In genomic region chr15:101329309-101329863, GRCh38 we compare ENCODE assay signal across 25 cellular contexts.
"Had no signal": no experiment of that assay in that cellular context is flagged by ENCODE, and none has a peak within 500 bp of the region (broad histone marks: within the 10 kb centered on the region; RNA-seq: fewer than 3 reads in every experiment).

No MANE protein-coding gene starts in this region.

- H3K4me2 ChIP-seq: KMS-11 had no signal

- H3K4me3 ChIP-seq: ascending aorta, body of pancreas had no signal

- H3K9me3 ChIP-seq: ascending aorta, body of pancreas had no signal

- H3K27me3 ChIP-seq: ascending aorta, body of pancreas had no signal

- H3K4me1 ChIP-seq: ascending aorta, body of pancreas had no signal

- ATAC-seq: activated naive CD4-positive, alpha-beta T cell treated with anti-CD3 and anti-CD28 coated beads, Interleukin-2, amount 50 U/mL, for 72 hours; activated naive CD8-positive, alpha-beta T cell treated with anti-CD3 and anti-CD28 coated beads, Interleukin-2, amount 50 U/mL, for 24 hours; activated T-cell treated with anti-CD3 and anti-CD28 coated beads, Interleukin-2, amount 50 U/mL, for 4 hours; body of pancreas had no signal

- H3K36me3 ChIP-seq: ascending aorta had no signal

- H3K27ac Mint-ChIP-seq: activated B cell treated with CpG ODN at 0.5 μM for 24 hours; activated CD4-positive, alpha-beta memory T cell treated with anti-CD3 and anti-CD28 coated beads, Interleukin-2, amount 10 ng/mL, durations not matched to agents 7 days and 5 days; activated naive CD8-positive, alpha-beta T cell treated with anti-CD3 and anti-CD28 coated beads, Interleukin-2, amount 50 U/mL, for 24 hours; T-helper 1 cell treated with Interleukin-12 subunit alpha and Interleukin-12 subunit beta and Interleukin-4 antibody, amounts not matched to agents 30 μg/mL and 1 μg/mL, for 36 hours had no signal

- DNase-seq: activated B cell treated with CpG ODN at 0.5 μM for 24 hours; activated CD4-positive, alpha-beta memory T cell treated with anti-CD3 and anti-CD28 coated beads, Interleukin-2, amount 10 ng/mL, durations not matched to agents 7 days and 5 days; activated CD4-positive, alpha-beta T cell treated with anti-CD3 and anti-CD28 coated beads for 1 hour; activated CD4-positive, alpha-beta T cell treated with anti-CD3 and anti-CD28 coated beads, Interleukin-2, amount 50 U/mL, for 1 hour; activated effector memory CD4-positive, alpha-beta T cell treated with anti-CD3 and anti-CD28 coated beads, Interleukin-2, amount 50 U/mL, for 16 hours; activated naive CD4-positive, alpha-beta T cell treated with Interleukin-2 at 50 U/mL for 16 hours; activated naive CD8-positive, alpha-beta T cell treated with anti-CD3 and anti-CD28 coated beads, Interleukin-2, amount 50 U/mL, for 24 hours; activated T-cell treated with anti-CD3 and anti-CD28 coated beads, Interleukin-2, amount 50 U/mL, for 4 hours; amniotic stem cell; central memory CD4-positive, alpha-beta T cell; NCI-H1092; NCI-H1417 treated with DMSO at 0.1 percent for 48 hours; NCI-H1694; NCI-H2029; NCI-H2107; NCI-H2171 treated with DMSO at 0.1 percent for 48 hours; NCI-H226; NCI-H526; SHP77 treated with DMSO at 0.1 percent for 48 hours; T-helper 9 cell had no signal

- H3K4me3 Mint-ChIP-seq: activated B cell treated with CpG ODN at 0.5 μM for 24 hours; activated CD4-positive, alpha-beta memory T cell treated with anti-CD3 and anti-CD28 coated beads, Interleukin-2, amount 10 ng/mL, durations not matched to agents 7 days and 5 days; activated naive CD8-positive, alpha-beta T cell treated with anti-CD3 and anti-CD28 coated beads, Interleukin-2, amount 50 U/mL, for 24 hours; activated T-cell treated with anti-CD3 and anti-CD28 coated beads, Interleukin-2, amount 50 U/mL, for 4 hours; T-helper 1 cell treated with Interleukin-12 subunit alpha and Interleukin-12 subunit beta and Interleukin-4 antibody, amounts not matched to agents 30 μg/mL and 1 μg/mL, for 36 hours had no signal

- H3K27ac ChIP-seq: ascending aorta, body of pancreas, KMS-11 had no signal

- H3K9ac ChIP-seq: KMS-11 had no signal
